ENCODE assay signal across 1 cellular context in the genomic region with DNA sequence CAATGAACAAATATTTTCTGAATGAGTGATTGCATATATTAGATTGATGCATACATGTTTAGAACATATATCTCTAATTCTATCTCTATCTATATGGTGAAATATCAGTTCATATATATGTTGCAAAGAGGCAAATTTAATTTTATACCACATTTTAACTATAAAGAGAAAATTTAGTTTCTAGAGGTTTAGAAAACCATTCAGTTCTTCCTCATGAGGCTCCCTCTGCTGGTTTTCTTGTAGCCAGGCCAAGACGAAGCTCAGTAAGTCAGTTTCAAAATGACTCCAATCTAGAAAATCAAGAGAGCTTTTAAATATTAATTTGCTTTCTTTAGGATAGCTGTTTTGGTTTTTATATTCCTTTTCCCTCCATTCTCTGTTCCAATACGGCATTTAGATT.
TF ChIP-seq lines count a peak whose summit lies in the region.

No MANE protein-coding gene starts in this region.

TF ChIP-seq in GM23338, 12 proteins besides CTCF, POLR2A, EP300 and RAD21 (continued from another document):
- TF ChIP-seq, protein P1, sequence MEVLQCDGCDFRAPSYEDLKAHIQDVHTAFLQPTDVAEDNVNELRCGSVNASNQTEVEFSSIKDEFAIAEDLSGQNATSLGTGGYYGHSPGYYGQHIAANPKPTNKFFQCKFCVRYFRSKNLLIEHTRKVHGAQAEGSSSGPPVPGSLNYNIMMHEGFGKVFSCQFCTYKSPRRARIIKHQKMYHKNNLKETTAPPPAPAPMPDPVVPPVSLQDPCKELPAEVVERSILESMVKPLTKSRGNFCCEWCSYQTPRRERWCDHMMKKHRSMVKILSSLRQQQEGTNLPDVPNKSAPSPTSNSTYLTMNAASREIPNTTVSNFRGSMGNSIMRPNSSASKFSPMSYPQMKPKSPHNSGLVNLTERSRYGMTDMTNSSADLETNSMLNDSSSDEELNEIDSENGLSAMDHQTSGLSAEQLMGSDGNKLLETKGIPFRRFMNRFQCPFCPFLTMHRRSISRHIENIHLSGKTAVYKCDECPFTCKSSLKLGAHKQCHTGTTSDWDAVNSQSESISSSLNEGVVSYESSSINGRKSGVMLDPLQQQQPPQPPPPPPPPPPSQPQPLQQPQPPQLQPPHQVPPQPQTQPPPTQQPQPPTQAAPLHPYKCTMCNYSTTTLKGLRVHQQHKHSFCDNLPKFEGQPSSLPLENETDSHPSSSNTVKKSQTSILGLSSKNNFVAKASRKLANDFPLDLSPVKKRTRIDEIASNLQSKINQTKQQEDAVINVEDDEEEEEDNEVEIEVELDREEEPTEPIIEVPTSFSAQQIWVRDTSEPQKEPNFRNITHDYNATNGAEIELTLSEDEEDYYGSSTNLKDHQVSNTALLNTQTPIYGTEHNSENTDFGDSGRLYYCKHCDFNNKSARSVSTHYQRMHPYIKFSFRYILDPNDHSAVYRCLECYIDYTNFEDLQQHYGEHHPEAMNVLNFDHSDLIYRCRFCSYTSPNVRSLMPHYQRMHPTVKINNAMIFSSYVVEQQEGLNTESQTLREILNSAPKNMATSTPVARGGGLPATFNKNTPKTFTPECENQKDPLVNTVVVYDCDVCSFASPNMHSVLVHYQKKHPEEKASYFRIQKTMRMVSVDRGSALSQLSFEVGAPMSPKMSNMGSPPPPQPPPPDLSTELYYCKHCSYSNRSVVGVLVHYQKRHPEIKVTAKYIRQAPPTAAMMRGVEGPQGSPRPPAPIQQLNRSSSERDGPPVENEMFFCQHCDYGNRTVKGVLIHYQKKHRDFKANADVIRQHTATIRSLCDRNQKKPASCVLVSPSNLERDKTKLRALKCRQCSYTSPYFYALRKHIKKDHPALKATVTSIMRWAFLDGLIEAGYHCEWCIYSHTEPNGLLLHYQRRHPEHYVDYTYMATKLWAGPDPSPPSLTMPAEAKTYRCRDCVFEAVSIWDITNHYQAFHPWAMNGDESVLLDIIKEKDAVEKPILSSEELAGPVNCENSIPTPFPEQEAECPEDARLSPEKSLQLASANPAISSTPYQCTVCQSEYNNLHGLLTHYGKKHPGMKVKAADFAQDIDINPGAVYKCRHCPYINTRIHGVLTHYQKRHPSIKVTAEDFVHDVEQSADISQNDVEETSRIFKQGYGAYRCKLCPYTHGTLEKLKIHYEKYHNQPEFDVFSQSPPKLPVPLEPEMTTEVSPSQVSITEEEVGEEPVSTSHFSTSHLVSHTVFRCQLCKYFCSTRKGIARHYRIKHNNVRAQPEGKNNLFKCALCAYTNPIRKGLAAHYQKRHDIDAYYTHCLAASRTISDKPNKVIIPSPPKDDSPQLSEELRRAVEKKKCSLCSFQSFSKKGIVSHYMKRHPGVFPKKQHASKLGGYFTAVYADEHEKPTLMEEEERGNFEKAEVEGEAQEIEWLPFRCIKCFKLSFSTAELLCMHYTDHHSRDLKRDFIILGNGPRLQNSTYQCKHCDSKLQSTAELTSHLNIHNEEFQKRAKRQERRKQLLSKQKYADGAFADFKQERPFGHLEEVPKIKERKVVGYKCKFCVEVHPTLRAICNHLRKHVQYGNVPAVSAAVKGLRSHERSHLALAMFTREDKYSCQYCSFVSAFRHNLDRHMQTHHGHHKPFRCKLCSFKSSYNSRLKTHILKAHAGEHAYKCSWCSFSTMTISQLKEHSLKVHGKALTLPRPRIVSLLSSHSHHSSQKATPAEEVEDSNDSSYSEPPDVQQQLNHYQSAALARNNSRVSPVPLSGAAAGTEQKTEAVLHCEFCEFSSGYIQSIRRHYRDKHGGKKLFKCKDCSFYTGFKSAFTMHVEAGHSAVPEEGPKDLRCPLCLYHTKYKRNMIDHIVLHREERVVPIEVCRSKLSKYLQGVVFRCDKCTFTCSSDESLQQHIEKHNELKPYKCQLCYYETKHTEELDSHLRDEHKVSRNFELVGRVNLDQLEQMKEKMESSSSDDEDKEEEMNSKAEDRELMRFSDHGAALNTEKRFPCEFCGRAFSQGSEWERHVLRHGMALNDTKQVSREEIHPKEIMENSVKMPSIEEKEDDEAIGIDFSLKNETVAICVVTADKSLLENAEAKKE (CRISPR knock-in tag; IDR thresholded peaks at IDR 0.05), result no peak
- TF ChIP-seq CREB1 (CRISPR knock-in tag; IDR thresholded peaks at IDR 0.05; ENCODE audit: low read depth) (no peak), EZH2 (IDR thresholded peaks at IDR 0.05; ENCODE audit: low read depth, unreplicated experiment) (no peak), NANOG (IDR thresholded peaks at IDR 0.05; ENCODE audit: borderline replicate concordance) (no peak), ZNF114 (CRISPR knock-in tag; IDR thresholded peaks at IDR 0.05) (no peak)
